Comparison of ENCODE assay signal across 9 cellular contexts in the genomic region with DNA sequence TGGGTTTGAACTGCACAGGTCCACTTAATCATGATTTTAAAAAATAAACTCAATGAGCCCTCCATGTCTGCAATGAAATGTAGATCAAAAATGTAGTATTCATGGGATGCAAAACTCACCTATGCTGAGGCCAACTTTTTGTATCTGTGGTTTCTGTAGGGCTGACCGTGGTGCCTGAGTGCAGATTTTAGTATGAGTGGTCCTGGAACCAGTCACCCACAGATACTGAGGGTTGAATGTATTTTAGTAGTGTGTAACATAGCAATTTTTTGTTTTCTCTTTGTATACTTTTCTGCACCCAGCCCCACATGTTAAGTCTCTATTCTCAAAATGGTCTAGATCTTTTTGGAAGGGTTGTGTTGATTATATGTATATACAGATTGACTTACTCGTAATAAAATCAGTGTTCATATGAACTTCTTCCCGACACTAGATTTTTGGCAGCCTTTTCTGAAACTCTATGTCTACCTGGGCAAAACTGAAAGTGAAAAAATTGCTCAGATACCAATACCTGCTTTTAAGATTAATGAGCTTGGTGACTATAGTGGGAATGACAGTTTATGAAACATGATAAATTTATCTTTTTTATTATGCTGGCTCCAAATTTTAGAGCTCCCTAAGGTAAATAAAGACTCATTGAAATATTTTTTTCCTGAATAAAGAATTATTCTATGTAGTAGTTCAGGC. TPM values are rescaled to one million over a fixed set of nuclear protein-coding genes. Genes with fewer than 3 reads are reported as not detected.
DNase-seq lines count a peak whose midpoint lies in the region; ATAC-seq, FAIRE-seq and TF ChIP-seq lines count a peak whose summit lies in the region.
"Had no signal": no experiment of that assay in that cellular context is flagged by ENCODE, and none has a peak within 500 bp of the region (broad histone marks: within the 10 kb centered on the region; RNA-seq: fewer than 3 reads in every experiment).

No MANE protein-coding gene starts in this region.

- peak; percentile 77 for ATAC-seq in GM19397 (IDR thresholded peaks at IDR 0.05; ENCODE audit: unreplicated experiment)
- ATAC-seq in HG03039 (IDR thresholded peaks at IDR 0.05; ENCODE audit: unreplicated experiment): peak; percentile 67

- H3K4me1 ChIP-seq in left ventricle myocardium inferior: peaks cover 42% of the 10 kb centered on the region

- CTCF ChIA-PET in activated CD4-positive, alpha-beta memory T cell treated with anti-CD3 and anti-CD28 coated beads for 36 hours (lab: Charles Lee): interaction anchor here (1.8 kb wide), 1 partner anchor 10 kb away, joined by 9 read pairs; no protein-coding TSS in a partner anchor

- peaks cover 5% of the 10 kb centered on the region for H3K36me3 ChIP-seq in left ventricle myocardium inferior

- no peaks in the 10 kb centered on the region for H3K9me3 ChIP-seq in left ventricle myocardium inferior (replicated peaks)

- POLR2A ChIA-PET in activated CD4-positive, alpha-beta memory T cell treated with anti-CD3 and anti-CD28 coated beads for 36 hours (lab: Charles Lee): no interaction called here

- no peak overlapping the region for H3K27ac Mint-ChIP-seq in activated CD4-positive, alpha-beta memory T cell treated with anti-CD3 and anti-CD28 coated beads for 36 hours

- H3K27me3 Mint-ChIP-seq in activated CD4-positive, alpha-beta memory T cell treated with anti-CD3 and anti-CD28 coated beads for 36 hours: no peaks in the 10 kb centered on the region

- no peak for DNase-seq in GM12891 (ENCODE audit: insufficient read length, low spot score)
- DNase-seq in activated CD4-positive, alpha-beta memory T cell treated with anti-CD3 and anti-CD28 coated beads for 36 hours: peak; percentile 46
- no peak for DNase-seq in mesenteric fat pad (ENCODE audit: low spot score)
- DNase-seq in left ventricle myocardium inferior: no peak
- no peak for DNase-seq in dorsolateral prefrontal cortex
- DNase-seq in DMS53 (lab: John Stamatoyannopoulos, UW): no peak
- DNase-seq: NCI-H345 had no signal

- peaks cover 17% of the 10 kb centered on the region for H3K36me3 Mint-ChIP-seq in activated CD4-positive, alpha-beta memory T cell treated with anti-CD3 and anti-CD28 coated beads for 36 hours

- H3K9me3 Mint-ChIP-seq in activated CD4-positive, alpha-beta memory T cell treated with anti-CD3 and anti-CD28 coated beads for 36 hours: no peaks in the 10 kb centered on the region

- H3K27ac ChIP-seq in left ventricle myocardium inferior (replicated peaks) (no peak overlapping the region), dorsolateral prefrontal cortex (no peak overlapping the region)

- no peak overlapping the region for H3K4me3 Mint-ChIP-seq in activated CD4-positive, alpha-beta memory T cell treated with anti-CD3 and anti-CD28 coated beads for 36 hours

- H3K4me3 ChIP-seq in left ventricle myocardium inferior: no peak overlapping the region
- H3K4me3 ChIP-seq in dorsolateral prefrontal cortex: no peak overlapping the region

- peak; percentile 72 for FAIRE-seq in GM12891 (lab: Jason Lieb, UNC)

- peaks cover 54% of the 10 kb centered on the region for H3K4me1 Mint-ChIP-seq in activated CD4-positive, alpha-beta memory T cell treated with anti-CD3 and anti-CD28 coated beads for 36 hours (ENCODE audit: low read depth)

- intact Hi-C loops in activated CD4-positive, alpha-beta memory T cell treated with anti-CD3 and anti-CD28 coated beads for 36 hours (cut with micrococcal nuclease): loop anchor here (2.0 to 5.0 kb wide), 2 partner anchors 20 to 103 kb away; no protein-coding TSS in a partner anchor
- intact Hi-C loops in left ventricle myocardium inferior (cut with micrococcal nuclease) (no loop called here), dorsolateral prefrontal cortex (cut with DNase I) (no loop called here)

- TF ChIP-seq CTCF in left ventricle myocardium inferior (IDR thresholded peaks at IDR 0.05; ENCODE audit: borderline replicate concordance): no peak
- no peak for TF ChIP-seq CTCF in dorsolateral prefrontal cortex (IDR thresholded peaks at IDR 0.05 in 54 of 56, conservative IDR thresholded peaks at IDR 0.05 in 2 of 56; ENCODE audit: low read depth in 1 of 56, partially characterized antibody in 56 of 56)

- H3K27me3 ChIP-seq in left ventricle myocardium inferior (ENCODE audit: low read depth): no peaks in the 10 kb centered on the region
- H3K27me3 ChIP-seq in dorsolateral prefrontal cortex: no peaks in the 10 kb centered on the region

- no peak for TF ChIP-seq POLR2A in GM12891 (IDR thresholded peaks at IDR 0.05; ENCODE audit: low read depth, low read length)

TF ChIP-seq in GM12891, 5 proteins besides CTCF, POLR2A, EP300 and RAD21:
- TF ChIP-seq POU2F2 (IDR thresholded peaks at IDR 0.05; ENCODE audit: low read depth, low read length) (peak; percentile 76; the same call in 1 of the 2 replicates), SPI1 (IDR thresholded peaks at IDR 0.05; ENCODE audit: low read depth, low read length) (no peak)

RNA-seq across cellular contexts. Expression of gene DNAJC15, which starts 51.6 kb away (rescaled TPM):
- 24.9 TPM for polyA plus RNA-seq in GM12891 (2012; ENCODE audit: low read depth, missing spikeins)
- total RNA-seq in activated CD4-positive, alpha-beta memory T cell treated with anti-CD3 and anti-CD28 coated beads for 36 hours: 10 to 100 TPM; 16.4 to 17.4 TPM
- total RNA-seq in mesenteric fat pad: 19.5 TPM
- 30.1 TPM for total RNA-seq in left ventricle myocardium inferior
- total RNA-seq in dorsolateral prefrontal cortex: 10 to 100 TPM in 118 of 120 experiments, 1 to 10 TPM in 2; 9.4 to 25.7 (median 18.1) TPM
